Comparison of ENCODE assay signal across 13 cellular contexts in the genomic region with DNA sequence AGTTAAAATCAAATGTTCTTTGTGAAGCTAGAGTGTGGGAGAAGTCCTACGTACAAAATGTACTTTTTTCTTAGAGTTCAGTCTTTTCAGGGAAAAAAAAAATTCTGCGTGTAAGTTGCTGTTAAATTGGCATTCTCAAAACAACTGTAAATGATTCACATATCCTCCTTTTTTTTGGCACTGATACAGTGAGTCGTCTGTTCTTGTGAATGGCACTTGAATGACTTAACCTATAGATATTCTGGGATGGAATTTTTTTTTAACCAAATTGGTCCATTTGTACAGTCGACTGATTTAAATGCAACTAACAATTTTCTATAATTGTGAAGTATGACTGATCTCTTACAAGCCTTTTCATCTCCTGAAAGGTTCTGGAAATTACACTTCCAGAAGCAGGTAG.
"Had no signal": no experiment of that assay in that cellular context is flagged by ENCODE, and none has a peak within 500 bp of the region (broad histone marks: within the 10 kb centered on the region; RNA-seq: fewer than 3 reads in every experiment).

No MANE protein-coding gene starts in this region.

- H3K4me3 ChIP-seq: adrenal gland, gastroesophageal sphincter, pancreas, skin epidermis, stomach, thyroid gland had no signal

- DNase-seq: activated naive CD4-positive, alpha-beta T cell treated with anti-CD3 and anti-CD28 coated beads, Interleukin-2, amount 10 ng/mL, durations not matched to agents 7 days and 5 days; adrenal gland; pancreas; stomach; T-helper 2 cell; thyroid gland had no signal

- FAIRE-seq: pancreas, urothelium cell line had no signal

- H3K27me3 ChIP-seq: adrenal gland, gastroesophageal sphincter, pancreas, stomach, thyroid gland had no signal

- H3K9me3 Mint-ChIP-seq: activated naive CD4-positive, alpha-beta T cell treated with anti-CD3 and anti-CD28 coated beads, Interleukin-2, amount 10 ng/mL, durations not matched to agents 7 days and 5 days; activated T-helper 2 cell treated with anti-CD3 and anti-CD28 coated beads, Interferon-gamma antibody, Interleukin-2, Interleukin-4, amounts not matched to agents 10 μg/mL and 5 μg/mL and 100 μg/mL, durations not matched to agents 14 hours and 24 hours and 36 hours; neural crest cell had no signal

- H3K4me3 Mint-ChIP-seq: activated naive CD4-positive, alpha-beta T cell treated with anti-CD3 and anti-CD28 coated beads, Interleukin-2, amount 10 ng/mL, durations not matched to agents 7 days and 5 days; mesothelial cell of epicardium had no signal

- H3K9me3 ChIP-seq: adrenal gland, pancreas, stomach, thyroid gland had no signal

- H3K36me3 ChIP-seq: adrenal gland, gastroesophageal sphincter, pancreas, stomach, thyroid gland had no signal

- ATAC-seq: activated CD4-positive, CD25-positive, alpha-beta regulatory T cell treated with anti-CD3 and anti-CD28 coated beads, Interleukin-2, amount 50 U/mL, for 24 hours; gastroesophageal sphincter; pancreas had no signal

- H3K27ac ChIP-seq: adrenal gland, gastroesophageal sphincter, pancreas, skin epidermis, stomach, thyroid gland had no signal

- H3K27ac Mint-ChIP-seq: activated naive CD4-positive, alpha-beta T cell treated with anti-CD3 and anti-CD28 coated beads, Interleukin-2, amount 10 ng/mL, durations not matched to agents 7 days and 5 days; activated T-helper 2 cell treated with anti-CD3 and anti-CD28 coated beads, Interferon-gamma antibody, Interleukin-2, Interleukin-4, amounts not matched to agents 10 μg/mL and 5 μg/mL and 100 μg/mL, durations not matched to agents 14 hours and 24 hours and 36 hours; mesothelial cell of epicardium had no signal

- H3K36me3 Mint-ChIP-seq: activated naive CD4-positive, alpha-beta T cell treated with anti-CD3 and anti-CD28 coated beads, Interleukin-2, amount 10 ng/mL, durations not matched to agents 7 days and 5 days; mesothelial cell of epicardium had no signal
